1 cellular context compared by ENCODE assay signal in the genomic region with DNA sequence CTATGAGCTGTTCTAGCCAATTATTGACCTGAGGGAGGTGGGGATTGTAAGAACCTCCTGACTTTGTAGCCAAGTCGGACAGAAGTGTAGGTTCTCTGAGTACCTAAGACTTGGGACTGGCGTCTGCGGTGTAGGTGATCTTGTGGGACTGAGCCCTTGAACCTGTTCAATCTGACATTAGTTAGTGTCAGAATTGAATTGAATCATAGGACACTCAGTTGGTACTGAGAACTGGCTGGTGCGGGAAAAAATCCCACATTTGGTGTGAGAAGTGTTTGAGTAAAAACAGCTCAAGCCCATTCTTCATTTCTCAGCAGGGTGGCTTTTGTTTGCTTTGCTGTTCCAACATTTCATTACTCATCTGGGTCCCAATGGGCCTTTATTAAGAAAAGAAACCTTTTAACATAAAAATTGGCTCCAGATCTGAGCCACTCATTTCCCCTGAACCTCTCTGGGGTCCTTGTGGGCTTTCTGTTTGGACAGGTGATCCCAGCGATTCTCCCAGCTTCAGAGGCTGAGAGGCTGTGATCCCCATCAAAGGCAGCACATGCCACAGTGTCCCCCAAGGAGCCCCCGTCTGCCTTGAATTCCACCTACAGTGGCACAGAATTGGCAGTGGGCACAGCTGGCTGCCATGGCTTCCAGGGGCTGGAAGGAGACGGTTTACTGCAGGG.
TF ChIP-seq lines count a peak whose summit lies in the region.

No MANE protein-coding gene starts in this region.

TF ChIP-seq in H1, 55 proteins besides CTCF, POLR2A, EP300 and RAD21:
- no peak for TF ChIP-seq SAP30 (IDR thresholded peaks at IDR 0.05; ENCODE audit: insufficient read depth, insufficient replicate concordance, low read length)
- no peak for TF ChIP-seq RFX5 (IDR thresholded peaks at IDR 0.05; ENCODE audit: borderline replicate concordance, low read depth, low read length)
- TF ChIP-seq BACH1 (IDR thresholded peaks at IDR 0.05; ENCODE audit: low read length), result no peak
- TF ChIP-seq E2F6 (IDR thresholded peaks at IDR 0.05), result no peak
- TF ChIP-seq TEAD4 (IDR thresholded peaks at IDR 0.05; ENCODE audit: low read depth, low read length), result no peak
- TF ChIP-seq BCL11A (IDR thresholded peaks at IDR 0.05; ENCODE audit: low read depth in 2 of 2, low read length in 2 of 2), result no peak
- no peak for TF ChIP-seq CEBPB (IDR thresholded peaks at IDR 0.05; ENCODE audit: low read depth, low read length)
